Comparison of ENCODE assay signal across 8 cellular contexts in genomic region chr6:127267742-127268588, GRCh38. TPM values are rescaled to one million over a fixed set of nuclear protein-coding genes. Genes with fewer than 3 reads are reported as not detected.
DNase-seq lines count a peak whose midpoint lies in the region; ATAC-seq and TF ChIP-seq lines count a peak whose summit lies in the region.

No MANE protein-coding gene starts in this region.

- peaks cover 20% of the 10 kb centered on the region for H3K4me1 Mint-ChIP-seq in memory B cell

- peak overlapping the region; percentile 93 for H3K27ac ChIP-seq in brain microvascular endothelial cell
- peak overlapping the region; percentile 96 to 97 for H3K27ac ChIP-seq in uterus

- peaks cover 57% of the 10 kb centered on the region for H4K20me1 ChIP-seq in Loucy (ENCODE audit: insufficient read depth, low read length, poor library complexity, severe bottlenecking)

- H3K36me3 ChIP-seq in Loucy (ENCODE audit: insufficient read depth, low read length) = no peaks in the 10 kb centered on the region
- H3K36me3 ChIP-seq in brain microvascular endothelial cell (replicated peaks) = no peaks in the 10 kb centered on the region
- H3K36me3 ChIP-seq in uterus = no peaks in the 10 kb centered on the region

- no peaks in the 10 kb centered on the region for H3K36me3 Mint-ChIP-seq in memory B cell

- H3K9me3 ChIP-seq in Loucy (ENCODE audit: insufficient read depth, low read depth, low read length) (no peaks in the 10 kb centered on the region), uterus (no peaks in the 10 kb centered on the region)

- peak overlapping the region; percentile 95 for H2AFZ ChIP-seq in Loucy (ENCODE audit: low read length)

- H3K79me2 ChIP-seq in Loucy (ENCODE audit: insufficient read depth, low read length) = peaks cover 62% of the 10 kb centered on the region

- peak overlapping the region; percentile 92 for H3K4me3 Mint-ChIP-seq in memory B cell

- H3K4me1 ChIP-seq in Loucy (ENCODE audit: insufficient read depth, low read length, poor library complexity, severe bottlenecking) (peaks cover 35% of the 10 kb centered on the region), uterus (no peaks in the 10 kb centered on the region)

- intact Hi-C loops in uterus (cut with DNase I; ENCODE audit: low total_unique reads) = no loop called here

- H3K4me3 ChIP-seq in Loucy (ENCODE audit: low read length, poor library complexity, severe bottlenecking) (peak overlapping the region; percentile 80), brain microvascular endothelial cell (ENCODE audit: low read depth, low read length) (peak overlapping the region; percentile 90), uterus (peak overlapping the region; percentile 62 to 72)

- H3F3A ChIP-seq in Loucy (ENCODE audit: low read depth) = no peaks in the 10 kb centered on the region

- no peak for TF ChIP-seq POLR2A in uterus (IDR thresholded peaks at IDR 0.05)

- peak overlapping the region; percentile 98 for H3K27ac Mint-ChIP-seq in memory B cell

- H3K27me3 Mint-ChIP-seq in memory B cell = no peaks in the 10 kb centered on the region

- in situ Hi-C loops in brain microvascular endothelial cell (cut with HindIII; ENCODE audit: low pct_ligation_motif_present, low sequenced_read_pairs) = no loop called here

- H3K27me3 ChIP-seq in Loucy (ENCODE audit: insufficient read depth, low read length, poor library complexity, severe bottlenecking) = no peaks in the 10 kb centered on the region
- H3K27me3 ChIP-seq in brain microvascular endothelial cell (replicated peaks) = no peaks in the 10 kb centered on the region
- no peaks in the 10 kb centered on the region for H3K27me3 ChIP-seq in uterus

- H3K9me2 ChIP-seq in Loucy (replicated peaks; ENCODE audit: low read depth, low read length) = no peaks in the 10 kb centered on the region

- ATAC-seq in memory B cell (ENCODE audit: low read depth) = no peak
- ATAC-seq in GM21737 (IDR thresholded peaks at IDR 0.05; ENCODE audit: unreplicated experiment) = no peak

- DNase-seq in DMS 273 (lab: John Stamatoyannopoulos, UW; ENCODE audit: unreplicated experiment) (peak; percentile 42), DMS 273 treated with DMSO at 0.1 percent for 48 hours (lab: John Stamatoyannopoulos, UW) (no peak), brain microvascular endothelial cell (no peak), memory B cell (ENCODE audit: low spot score in 2 of 2) (no peak), uterus (no peak)
- no peak for DNase-seq in NK-92 treated with Interleukin-12 subunit alpha and Interleukin-12 subunit beta, amount 100 ng/mL, for 24 hours (lab: John Stamatoyannopoulos, UW)

- no peak for TF ChIP-seq CTCF in Loucy (conservative IDR thresholded peaks at IDR 0.05; ENCODE audit: low read length)
- no peak for TF ChIP-seq CTCF in brain microvascular endothelial cell (IDR thresholded peaks at IDR 0.05; ENCODE audit: low read depth, low read length, missing control alignments)
- no peak for TF ChIP-seq CTCF in uterus (IDR thresholded peaks at IDR 0.05)

- H3K9me3 Mint-ChIP-seq in memory B cell = no peaks in the 10 kb centered on the region

- peak overlapping the region; percentile 90 for H3K9ac ChIP-seq in Loucy (ENCODE audit: low read depth, low read length, poor library complexity, severe bottlenecking)

- H3K4me2 ChIP-seq in Loucy (ENCODE audit: low read depth, low read length, poor library complexity, severe bottlenecking) = peak overlapping the region; percentile 78

RNA-seq across cellular contexts. Expression of gene RNF146, which starts 1.3 kb away (rescaled TPM):
- total RNA-seq in uterus = 100 to 1,000 TPM in 1 of 4 donors, 10 to 100 TPM in 3; 25.9 to 102 (median 57.9) TPM
